Comparison of ENCODE assay signal across 17 cellular contexts in genomic region chr3:17491601-17492000, GRCh38.
A peak's percentile ranks its signal among the peaks of the same experiment; 100 is the strongest.
DNase-seq lines count a peak whose midpoint lies in the region; ATAC-seq and TF ChIP-seq lines count a peak whose summit lies in the region.
"Had no signal": no experiment of that assay in that cellular context is flagged by ENCODE, and none has a peak within 500 bp of the region (broad histone marks: within the 10 kb centered on the region; RNA-seq: fewer than 3 reads in every experiment).

No MANE protein-coding gene starts in this region.

- peak; percentile 36 for DNase-seq in HT1080 (ENCODE audit: low read depth)
- peak; percentile 63 for DNase-seq in astrocyte of the cerebellum (ENCODE audit: low read depth)
- peak; percentile 53 for DNase-seq in fibroblast of the conjunctiva (ENCODE audit: low read depth)
- DNase-seq in activated T-helper 1 cell treated with anti-CD3 and anti-CD28 coated beads, Interleukin-12 subunit alpha, Interleukin-12 subunit beta, Interleukin-2, Interleukin-4 antibody, amounts not matched to agents 30 ng/mL and 10 ng/mL and 1 ng/mL, durations not matched to agents 14 hours and 24 hours and 36 hours (ENCODE audit: low spot score): no peak
- DNase-seq in nephron progenitor cell: no peak
- DNase-seq in natural killer cell: no peak
- DNase-seq in SW480 (ENCODE audit: low spot score): no peak
- DNase-seq: activated CD4-positive, alpha-beta T cell treated with anti-CD3 and anti-CD28 coated beads for 4 hours; activated T-cell treated with anti-CD3 and anti-CD28 coated beads, Interleukin-2, amount 50 U/mL, for 48 hours; anterior cingulate cortex; effector memory CD4-positive, alpha-beta T cell; hippocampal formation; NCI-H1105; NCI-H345; Peyer's patch; small intestine had no signal

- no peak overlapping the region for H3K27ac Mint-ChIP-seq in activated T-helper 1 cell treated with anti-CD3 and anti-CD28 coated beads, Interleukin-12 subunit alpha, Interleukin-12 subunit beta, Interleukin-2, Interleukin-4 antibody, amounts not matched to agents 30 ng/mL and 10 ng/mL and 1 ng/mL, durations not matched to agents 14 hours and 24 hours and 36 hours
- no peak overlapping the region for H3K27ac Mint-ChIP-seq in nephron progenitor cell
- no peak overlapping the region for H3K27ac Mint-ChIP-seq in natural killer cell

- peaks cover 15% of the 10 kb centered on the region for H3K9me3 Mint-ChIP-seq in activated T-helper 1 cell treated with anti-CD3 and anti-CD28 coated beads, Interleukin-12 subunit alpha, Interleukin-12 subunit beta, Interleukin-2, Interleukin-4 antibody, amounts not matched to agents 30 ng/mL and 10 ng/mL and 1 ng/mL, durations not matched to agents 14 hours and 24 hours and 36 hours
- H3K9me3 Mint-ChIP-seq in nephron progenitor cell: peaks cover 59% of the 10 kb centered on the region
- no peaks in the 10 kb centered on the region for H3K9me3 Mint-ChIP-seq in natural killer cell

- intact Hi-C loops in activated T-helper 1 cell treated with anti-CD3 and anti-CD28 coated beads, Interleukin-12 subunit alpha, Interleukin-12 subunit beta, Interleukin-2, Interleukin-4 antibody, amounts not matched to agents 30 ng/mL and 10 ng/mL and 1 ng/mL, durations not matched to agents 14 hours and 24 hours and 36 hours (cut with micrococcal nuclease): no loop called here
- intact Hi-C loops in natural killer cell (cut with micrococcal nuclease): no loop called here

- no peak overlapping the region for H3K4me3 ChIP-seq in astrocyte of the cerebellum (ENCODE audit: low read depth, low read length)
- H3K4me3 ChIP-seq: Peyer's patch had no signal

- ATAC-seq in natural killer cell: no peak

- H3K27me3 Mint-ChIP-seq in activated T-helper 1 cell treated with anti-CD3 and anti-CD28 coated beads, Interleukin-12 subunit alpha, Interleukin-12 subunit beta, Interleukin-2, Interleukin-4 antibody, amounts not matched to agents 30 ng/mL and 10 ng/mL and 1 ng/mL, durations not matched to agents 14 hours and 24 hours and 36 hours (ENCODE audit: insufficient read depth): no peaks in the 10 kb centered on the region
- H3K27me3 Mint-ChIP-seq in nephron progenitor cell (ENCODE audit: low read depth, poor library complexity): no peaks in the 10 kb centered on the region
- H3K27me3 Mint-ChIP-seq in natural killer cell (ENCODE audit: low read depth in 2 of 2): no peaks in the 10 kb centered on the region

- in situ Hi-C loops in astrocyte of the cerebellum (cut with HindIII; ENCODE audit: low sequenced_read_pairs): no loop called here

- H3K36me3 Mint-ChIP-seq in activated T-helper 1 cell treated with anti-CD3 and anti-CD28 coated beads, Interleukin-12 subunit alpha, Interleukin-12 subunit beta, Interleukin-2, Interleukin-4 antibody, amounts not matched to agents 30 ng/mL and 10 ng/mL and 1 ng/mL, durations not matched to agents 14 hours and 24 hours and 36 hours (ENCODE audit: low read depth): peaks cover 2% of the 10 kb centered on the region
- peaks cover 74% of the 10 kb centered on the region for H3K36me3 Mint-ChIP-seq in nephron progenitor cell (ENCODE audit: low read depth)
- H3K36me3 Mint-ChIP-seq in natural killer cell: peaks cover 8% of the 10 kb centered on the region

- no peak overlapping the region for H3K4me3 Mint-ChIP-seq in activated T-helper 1 cell treated with anti-CD3 and anti-CD28 coated beads, Interleukin-12 subunit alpha, Interleukin-12 subunit beta, Interleukin-2, Interleukin-4 antibody, amounts not matched to agents 30 ng/mL and 10 ng/mL and 1 ng/mL, durations not matched to agents 14 hours and 24 hours and 36 hours
- H3K4me3 Mint-ChIP-seq in nephron progenitor cell: no peak overlapping the region
- no peak overlapping the region for H3K4me3 Mint-ChIP-seq in natural killer cell
- H3K4me3 Mint-ChIP-seq: neural crest cell had no signal

- TF ChIP-seq CTCF in astrocyte of the cerebellum (IDR thresholded peaks at IDR 0.05; ENCODE audit: low read depth, low read length, missing control alignments) (no peak), nephron progenitor cell (IDR thresholded peaks at IDR 0.05) (no peak), natural killer cell (IDR thresholded peaks at IDR 0.05) (no peak)

- no peaks in the 10 kb centered on the region for H3K4me1 Mint-ChIP-seq in activated T-helper 1 cell treated with anti-CD3 and anti-CD28 coated beads, Interleukin-12 subunit alpha, Interleukin-12 subunit beta, Interleukin-2, Interleukin-4 antibody, amounts not matched to agents 30 ng/mL and 10 ng/mL and 1 ng/mL, durations not matched to agents 14 hours and 24 hours and 36 hours (ENCODE audit: low read depth)
- H3K4me1 Mint-ChIP-seq in nephron progenitor cell: no peaks in the 10 kb centered on the region
- H3K4me1 Mint-ChIP-seq in natural killer cell: peaks cover 0 to 3% of the 10 kb centered on the region in 2 donors
- H3K4me1 Mint-ChIP-seq: neural crest cell had no signal

Comparison
In these comparisons a context has a peak if more than half of its experiments do, and no peak if none do; other contexts are left out.
1. DNase-seq: peak in HT1080 (single experiment), astrocyte of the cerebellum (single experiment) and fibroblast of the conjunctiva (single experiment); none in activated T-helper 1 cell treated with anti-CD3 and anti-CD28 coated beads, Interleukin-12 subunit alpha, Interleukin-12 subunit beta, Interleukin-2, Interleukin-4 antibody, amounts not matched to agents 30 ng/mL and 10 ng/mL and 1 ng/mL, durations not matched to agents 14 hours and 24 hours and 36 hours (single experiment), nephron progenitor cell (single experiment), natural killer cell (single experiment) and SW480 (single experiment).